Comparison of ENCODE assay signal across 3 cellular contexts in the genomic region with DNA sequence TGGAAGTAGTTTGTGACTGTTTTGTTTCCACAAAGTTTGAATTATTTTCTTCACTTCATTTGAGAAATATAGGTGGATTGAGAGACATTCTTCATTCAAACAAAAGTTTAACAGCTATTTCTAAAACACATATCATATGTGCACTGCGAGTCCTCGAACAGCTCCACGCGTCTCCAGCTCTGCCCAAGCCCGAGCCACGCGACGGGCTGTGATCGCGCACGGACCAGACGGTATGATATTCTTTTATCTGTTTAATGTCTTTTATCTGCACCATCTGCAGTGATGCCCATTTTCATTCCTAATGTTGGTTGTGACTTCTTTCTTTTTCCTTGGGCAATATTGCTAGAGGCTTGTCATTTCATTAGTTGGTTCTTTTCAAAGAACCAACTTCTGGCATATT. TPM values are rescaled to one million over a fixed set of nuclear protein-coding genes. Genes with fewer than 3 reads are reported as not detected.
"Had no signal": no experiment of that assay in that cellular context is flagged by ENCODE, and none has a peak within 500 bp of the region (broad histone marks: within the 10 kb centered on the region; RNA-seq: fewer than 3 reads in every experiment).

No MANE protein-coding gene starts in this region.

RNA-seq across cellular contexts. Expression of gene RBP1, which starts 44.1 kb away (rescaled TPM):
- total RNA-seq: OCI-LY7, PC-3, SK-MEL-5 had no signal
